8 cellular contexts compared by ENCODE assay signal in the genomic region with DNA sequence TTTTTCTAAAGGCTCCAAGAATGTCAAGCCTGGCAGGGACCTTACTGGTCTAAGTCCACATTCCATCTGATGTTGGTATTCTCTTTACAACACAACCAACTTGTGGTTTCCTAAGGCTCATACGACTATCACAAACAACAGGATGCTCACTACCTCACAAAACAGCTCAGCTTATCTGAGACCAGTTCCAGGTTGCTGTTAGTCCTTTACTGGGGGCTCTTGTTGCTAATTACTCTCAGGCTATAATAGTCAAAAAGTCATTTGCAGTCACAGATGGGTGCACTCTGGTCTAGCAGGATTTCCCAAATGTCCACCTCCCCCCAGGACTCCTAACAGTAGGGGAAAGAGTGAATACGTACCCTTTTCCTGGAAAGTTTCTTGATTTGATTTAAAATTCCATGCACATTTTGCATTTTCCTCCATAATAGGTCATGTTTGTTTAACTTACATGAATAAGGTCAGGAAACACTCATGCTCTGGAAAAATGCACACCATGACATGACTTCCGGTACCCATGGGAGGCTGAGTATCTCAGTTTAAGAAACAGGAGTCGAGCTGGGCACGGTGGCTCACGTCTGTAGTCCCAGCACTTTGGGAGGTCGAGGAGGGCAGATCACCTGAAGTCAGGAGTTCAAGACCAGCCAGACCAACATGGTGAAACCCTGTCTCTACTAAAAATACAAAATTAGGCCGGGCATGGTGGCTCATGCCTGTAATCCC. TPM values are rescaled to one million over a fixed set of nuclear protein-coding genes. Genes with fewer than 3 reads are reported as not detected.
DNase-seq lines count a peak whose midpoint lies in the region; ATAC-seq and TF ChIP-seq lines count a peak whose summit lies in the region.

No MANE protein-coding gene starts in this region.

- POLR2A ChIA-PET in activated CD4-positive, alpha-beta memory T cell treated with anti-CD3 and anti-CD28 coated beads, Interleukin-2, amount 10 ng/mL, durations not matched to agents 7 days and 5 days (lab: Charles Lee), result interaction anchor here (1.6 to 12.2 kb wide), 2 partner anchors 16 to 25 kb away, joined by 4 to 156 read pairs; partner anchors contain the start of genes FAM167B, HDAC1 and LCK

- H3K9me3 Mint-ChIP-seq in activated naive CD4-positive, alpha-beta T cell treated with anti-CD3 and anti-CD28 coated beads, Interleukin-2, amount 10 ng/mL, durations not matched to agents 7 days and 5 days, result no peaks in the 10 kb centered on the region
- H3K9me3 Mint-ChIP-seq in activated CD4-positive, alpha-beta memory T cell treated with anti-CD3 and anti-CD28 coated beads, Interleukin-2, amount 10 ng/mL, durations not matched to agents 7 days and 5 days, result no peaks in the 10 kb centered on the region
- H3K9me3 Mint-ChIP-seq in progenitor cell of endocrine pancreas (ENCODE audit: low read depth), result no peaks in the 10 kb centered on the region

- no peaks in the 10 kb centered on the region for H3K27me3 Mint-ChIP-seq in activated naive CD4-positive, alpha-beta T cell treated with anti-CD3 and anti-CD28 coated beads, Interleukin-2, amount 10 ng/mL, durations not matched to agents 7 days and 5 days
- H3K27me3 Mint-ChIP-seq in activated CD4-positive, alpha-beta memory T cell treated with anti-CD3 and anti-CD28 coated beads, Interleukin-2, amount 10 ng/mL, durations not matched to agents 7 days and 5 days, result no peaks in the 10 kb centered on the region
- peaks cover 2% of the 10 kb centered on the region for H3K27me3 Mint-ChIP-seq in progenitor cell of endocrine pancreas

- no peak for ATAC-seq in GM18498 (IDR thresholded peaks at IDR 0.05; ENCODE audit: unreplicated experiment)

- H3K4me1 Mint-ChIP-seq in activated naive CD4-positive, alpha-beta T cell treated with anti-CD3 and anti-CD28 coated beads, Interleukin-2, amount 10 ng/mL, durations not matched to agents 7 days and 5 days, result peaks cover 71% of the 10 kb centered on the region
- H3K4me1 Mint-ChIP-seq in activated CD4-positive, alpha-beta memory T cell treated with anti-CD3 and anti-CD28 coated beads, Interleukin-2, amount 10 ng/mL, durations not matched to agents 7 days and 5 days, result peaks cover 62% of the 10 kb centered on the region
- no peaks in the 10 kb centered on the region for H3K4me1 Mint-ChIP-seq in progenitor cell of endocrine pancreas (ENCODE audit: low read depth)

- H3K27ac Mint-ChIP-seq in activated naive CD4-positive, alpha-beta T cell treated with anti-CD3 and anti-CD28 coated beads, Interleukin-2, amount 10 ng/mL, durations not matched to agents 7 days and 5 days, result peak overlapping the region; percentile 99
- H3K27ac Mint-ChIP-seq in activated CD4-positive, alpha-beta memory T cell treated with anti-CD3 and anti-CD28 coated beads, Interleukin-2, amount 10 ng/mL, durations not matched to agents 7 days and 5 days, result peak overlapping the region; percentile 93
- H3K27ac Mint-ChIP-seq in progenitor cell of endocrine pancreas, result no peak overlapping the region

- no peak for TF ChIP-seq CTCF in fibroblast of the aortic adventitia (IDR thresholded peaks at IDR 0.05; ENCODE audit: insufficient read depth, low read length)
- no peak for TF ChIP-seq CTCF in progenitor cell of endocrine pancreas (IDR thresholded peaks at IDR 0.05; ENCODE audit: unreplicated experiment)

- H3K36me3 Mint-ChIP-seq in activated naive CD4-positive, alpha-beta T cell treated with anti-CD3 and anti-CD28 coated beads, Interleukin-2, amount 10 ng/mL, durations not matched to agents 7 days and 5 days, result peaks cover 44% of the 10 kb centered on the region
- H3K36me3 Mint-ChIP-seq in activated CD4-positive, alpha-beta memory T cell treated with anti-CD3 and anti-CD28 coated beads, Interleukin-2, amount 10 ng/mL, durations not matched to agents 7 days and 5 days (ENCODE audit: low read depth), result peaks cover 46% of the 10 kb centered on the region
- H3K36me3 Mint-ChIP-seq in progenitor cell of endocrine pancreas (ENCODE audit: insufficient read depth), result no peaks in the 10 kb centered on the region

- peak; percentile 43 for DNase-seq in activated naive CD4-positive, alpha-beta T cell treated with anti-CD3 and anti-CD28 coated beads, Interleukin-2, amount 10 ng/mL, durations not matched to agents 7 days and 5 days
- DNase-seq in activated naive CD4-positive, alpha-beta T cell treated with anti-CD3 and anti-CD28 coated beads, Interleukin-2, amount 50 U/mL, for 16 hours, result no peak
- no peak for DNase-seq in activated CD4-positive, alpha-beta memory T cell treated with anti-CD3 and anti-CD28 coated beads, Interleukin-2, amount 10 ng/mL, durations not matched to agents 7 days and 5 days
- DNase-seq in fibroblast of the aortic adventitia (ENCODE audit: low read depth), result peak; percentile 74
- DNase-seq in stromal cell of bone marrow (ENCODE audit: low read depth), result peak; percentile 38
- no peak for DNase-seq in progenitor cell of endocrine pancreas (ENCODE audit: low spot score, unreplicated experiment)
- DNase-seq in DMS53 treated with DMSO at 0.1 percent for 48 hours (lab: John Stamatoyannopoulos, UW; ENCODE audit: unreplicated experiment), result no peak

- H3K4me3 Mint-ChIP-seq in activated naive CD4-positive, alpha-beta T cell treated with anti-CD3 and anti-CD28 coated beads, Interleukin-2, amount 10 ng/mL, durations not matched to agents 7 days and 5 days, result peak overlapping the region; percentile 72
- peak overlapping the region; percentile 67 for H3K4me3 Mint-ChIP-seq in activated CD4-positive, alpha-beta memory T cell treated with anti-CD3 and anti-CD28 coated beads, Interleukin-2, amount 10 ng/mL, durations not matched to agents 7 days and 5 days
- H3K4me3 Mint-ChIP-seq in progenitor cell of endocrine pancreas (ENCODE audit: low read depth), result no peak overlapping the region

- no peak overlapping the region for H3K4me3 ChIP-seq in fibroblast of the aortic adventitia (ENCODE audit: low read depth, low read length)

- CTCF ChIA-PET in activated naive CD4-positive, alpha-beta T cell treated with anti-CD3 and anti-CD28 coated beads, Interleukin-2, amount 10 ng/mL, durations not matched to agents 7 days and 5 days (lab: Charles Lee), result interaction anchor here (2.1 kb wide), 1 partner anchor 27 kb away, joined by 5 read pairs; no protein-coding TSS in a partner anchor
- CTCF ChIA-PET in activated CD4-positive, alpha-beta memory T cell treated with anti-CD3 and anti-CD28 coated beads, Interleukin-2, amount 10 ng/mL, durations not matched to agents 7 days and 5 days (lab: Charles Lee), result interaction anchor here (0.9 to 5.7 kb wide), 4 partner anchors 11 to 54 kb away, joined by 3 to 31 read pairs (median 4); partner anchors contain the start of genes FAM167B and LCK

RNA-seq across cellular contexts. Expression of gene LCK, which starts 16.0 kb away (rescaled TPM):
- total RNA-seq in activated CD4-positive, alpha-beta memory T cell treated with anti-CD3 and anti-CD28 coated beads, Interleukin-2, amount 10 ng/mL, durations not matched to agents 7 days and 5 days, result 100 to 1,000 TPM; 469 to 474 TPM
- total RNA-seq in fibroblast of the aortic adventitia (ENCODE audit: low replicate concordance) (not detected in 2 replicates), progenitor cell of endocrine pancreas (0.77 and 1.2 TPM in 2 replicates)

RNA-seq across cellular contexts. Expression of gene FAM167B, which starts 20.1 kb away (rescaled TPM):
- 1 to 10 TPM in 1 of 2 experiments, under 1 TPM in 1; 0.78 to 1.1 TPM for total RNA-seq in activated CD4-positive, alpha-beta memory T cell treated with anti-CD3 and anti-CD28 coated beads, Interleukin-2, amount 10 ng/mL, durations not matched to agents 7 days and 5 days
- total RNA-seq in fibroblast of the aortic adventitia (ENCODE audit: low replicate concordance) (1.4 and 2.1 TPM in 2 replicates), progenitor cell of endocrine pancreas (3.8 and 4.4 TPM in 2 replicates)

RNA-seq across cellular contexts. Expression of gene HDAC1, which starts 24.8 kb away (rescaled TPM):
- 100 to 1,000 TPM; 180 to 185 TPM for total RNA-seq in activated CD4-positive, alpha-beta memory T cell treated with anti-CD3 and anti-CD28 coated beads, Interleukin-2, amount 10 ng/mL, durations not matched to agents 7 days and 5 days
- total RNA-seq in fibroblast of the aortic adventitia (ENCODE audit: low replicate concordance) (42.9 and 95.8 TPM in 2 replicates), progenitor cell of endocrine pancreas (197 and 207 TPM in 2 replicates)

RNA-seq across cellular contexts. Expression of gene EIF3I, which starts 44.9 kb away (rescaled TPM):
- total RNA-seq in activated CD4-positive, alpha-beta memory T cell treated with anti-CD3 and anti-CD28 coated beads, Interleukin-2, amount 10 ng/mL, durations not matched to agents 7 days and 5 days, result 100 to 1,000 TPM; 161 to 172 TPM
- total RNA-seq in fibroblast of the aortic adventitia (ENCODE audit: low replicate concordance) (217 and 284 TPM in 2 replicates), progenitor cell of endocrine pancreas (143 and 145 TPM in 2 replicates)

RNA-seq across cellular contexts. Expression of gene TMEM234, which starts 44.9 kb away (rescaled TPM):
- total RNA-seq in activated CD4-positive, alpha-beta memory T cell treated with anti-CD3 and anti-CD28 coated beads, Interleukin-2, amount 10 ng/mL, durations not matched to agents 7 days and 5 days, result 10 to 100 TPM; 15.3 to 16.4 TPM
- total RNA-seq in fibroblast of the aortic adventitia (ENCODE audit: low replicate concordance), result 18.3 and 21.0 TPM in 2 replicates
- 43.2 and 49.2 TPM in 2 replicates for total RNA-seq in progenitor cell of endocrine pancreas

Comparison
In these comparisons a context has a peak if more than half of its experiments do, and no peak if none do; other contexts are left out.
1. DNase-seq: peak in activated naive CD4-positive, alpha-beta T cell treated with anti-CD3 and anti-CD28 coated beads, Interleukin-2, amount 10 ng/mL, durations not matched to agents 7 days and 5 days (single experiment), fibroblast of the aortic adventitia (single experiment) and stromal cell of bone marrow (single experiment); none in activated naive CD4-positive, alpha-beta T cell treated with anti-CD3 and anti-CD28 coated beads, Interleukin-2, amount 50 U/mL, for 16 hours (single experiment), activated CD4-positive, alpha-beta memory T cell treated with anti-CD3 and anti-CD28 coated beads, Interleukin-2, amount 10 ng/mL, durations not matched to agents 7 days and 5 days (single experiment), progenitor cell of endocrine pancreas (single experiment) and DMS53 treated with DMSO at 0.1 percent for 48 hours (single experiment).
2. RNA of gene LCK, which starts 16.0 kb away (total RNA-seq): 469 to 474 TPM in activated CD4-positive, alpha-beta memory T cell treated with anti-CD3 and anti-CD28 coated beads, Interleukin-2, amount 10 ng/mL, durations not matched to agents 7 days and 5 days; 0.77 to 1.2 TPM in progenitor cell of endocrine pancreas and not detected in fibroblast of the aortic adventitia; every median in the first group is over 100 times any median in the second.